Comparison of ENCODE assay signal across 20 cellular contexts in genomic region chr4:129153700-129154099, GRCh38. TPM values are rescaled to one million over a fixed set of nuclear protein-coding genes. Genes with fewer than 3 reads are reported as not detected.
DNase-seq lines count a peak whose midpoint lies in the region; ATAC-seq, FAIRE-seq and TF ChIP-seq lines count a peak whose summit lies in the region.
"Had no signal": no experiment of that assay in that cellular context is flagged by ENCODE, and none has a peak within 500 bp of the region (broad histone marks: within the 10 kb centered on the region; RNA-seq: fewer than 3 reads in every experiment).

No MANE protein-coding gene starts in this region.

- CTCF ChIA-PET in HepG2 (lab: Yijun Ruan, JAX; ENCODE audit: low intra/inter-chr PET ratio, low total read pairs) (no interaction called here), K562 (lab: Yijun Ruan, JAX; ENCODE audit: low intra/inter-chr PET ratio) (no interaction called here)

- no peak for TF ChIP-seq POLR2A in HepG2 (IDR thresholded peaks at IDR 0.05; ENCODE audit: insufficient read depth in 1 of 2, low read depth in 2 of 2, low read length in 2 of 2)
- TF ChIP-seq POLR2A in right lobe of liver (IDR thresholded peaks at IDR 0.05), result no peak
- no peak for TF ChIP-seq POLR2A in K562 (conservative IDR thresholded peaks at IDR 0.05)

- WGBS in HepG2 (ENCODE audit: low lambda C conversion rate), result 88% methylated on average over 1 of the region's 1 CpG
- WGBS in right lobe of liver (ENCODE audit: insufficient coverage, low coverage, low lambda C conversion rate, missing lambda C conversion rate), result 20% methylated on average over 1 of the region's 1 CpG
- WGBS in K562 (ENCODE audit: insufficient coverage, low coverage, missing lambda C conversion rate), result 24% methylated on average over 1 of the region's 1 CpG

- no peak for DNase-seq in HepG2 (ENCODE audit: low spot score)
- no peak for DNase-seq in right lobe of liver
- DNase-seq in NCI-H460 (ENCODE audit: extremely low read depth, low read depth), result peak; percentile 13
- DNase-seq in K562 (ENCODE audit: extremely low read depth in 1 of 4, low spot score in 3 of 4), result no peak
- DNase-seq in activated T-cell treated with anti-CD3 and anti-CD28 coated beads for 4 hours, result no peak
- DNase-seq in HPDE6-E6E7 (ENCODE audit: extremely low spot score), result no peak
- DNase-seq in activated effector memory CD4-positive, alpha-beta T cell treated with Interleukin-2 at 50 U/mL for 16 hours, result no peak
- DNase-seq: ACHN; C1 segment of cervical spinal cord; Calu3; CD4-positive, alpha-beta memory T cell; COR-L47; DMS153; DND-41; H7; HCEC 1CT had no signal

- POLR2A ChIA-PET in HepG2 (lab: Yijun Ruan, JAX) (no interaction called here), K562 (lab: Yijun Ruan, JAX) (no interaction called here)

- no peak for ATAC-seq in HepG2
- ATAC-seq in right lobe of liver, result no peak
- ATAC-seq in K562, result no peak

- FAIRE-seq in HepG2 (lab: Jason Lieb, UNC), result no peak
- no peak for FAIRE-seq in K562 (lab: Jason Lieb, UNC)
- FAIRE-seq: G401.6, GM12892, H1 had no signal

- no peak for TF ChIP-seq RAD21 in HepG2 (CRISPR knock-in tag; IDR thresholded peaks at IDR 0.05)
- no peak for TF ChIP-seq RAD21 in K562 (CRISPR knock-in tag; conservative IDR thresholded peaks at IDR 0.05 in 1 of 2, IDR thresholded peaks at IDR 0.05 in 1 of 2)

- in situ Hi-C loops in HepG2 (cut with HindIII; ENCODE audit: extremely low pct_ligation_motif_present, low pct_unique_long_range_greater_than_20kb) (no loop called here), K562 (cut with MboI) (no loop called here)

- no peaks in the 10 kb centered on the region for H4K20me1 ChIP-seq in HepG2 (ENCODE audit: insufficient read depth, low read length)
- no peaks in the 10 kb centered on the region for H4K20me1 ChIP-seq in K562 (replicated peaks; ENCODE audit: control insufficient read depth, insufficient read depth, low read length)

- H3K4me2 ChIP-seq in HepG2 (ENCODE audit: low read depth, low read length) (no peak overlapping the region), K562 (ENCODE audit: insufficient read depth, low read length) (no peak overlapping the region)

- H2AFZ ChIP-seq in HepG2 (ENCODE audit: low read length) (no peak overlapping the region), K562 (ENCODE audit: low read depth, low read length) (no peak overlapping the region)

- H3K4me3 ChIP-seq in HepG2 (replicated peaks in 1 of 3; ENCODE audit: insufficient read depth in 1 of 3, low read depth in 2 of 3, low read length in 3 of 3) (no peak overlapping the region), right lobe of liver (no peak overlapping the region), K562 (no peak overlapping the region)

- H3K9ac ChIP-seq in HepG2 (ENCODE audit: insufficient read depth, low read depth, low read length) (no peak overlapping the region), K562 (ENCODE audit: insufficient read depth in 1 of 2, low read depth in 2 of 2, low read length in 2 of 2) (no peak overlapping the region)

- H3K79me2 ChIP-seq in HepG2 (ENCODE audit: insufficient read depth, low read length) (no peaks in the 10 kb centered on the region), K562 (ENCODE audit: control insufficient read depth, insufficient read depth, low read length) (no peaks in the 10 kb centered on the region)

- intact Hi-C loops in HepG2 (cut with micrococcal nuclease; ENCODE audit: unreplicated experiment) (no loop called here), right lobe of liver (cut with DNase I) (no loop called here), K562 (cut with micrococcal nuclease) (no loop called here)

- H3K36me3 ChIP-seq in HepG2 (replicated peaks in 1 of 2; ENCODE audit: control insufficient read depth in 1 of 2, insufficient read depth in 2 of 2, low read length in 2 of 2) (no peaks in the 10 kb centered on the region), right lobe of liver (no peaks in the 10 kb centered on the region), K562 (ENCODE audit: control insufficient read depth, insufficient read depth, low read length) (no peaks in the 10 kb centered on the region)

- BruUV-seq in HepG2 (replicated peaks; lab: Mats Ljungman, UMichigan) (no TSS peak), K562 (replicated peaks; lab: Mats Ljungman, UMichigan) (no TSS peak)

- no peak overlapping the region for H3K27ac ChIP-seq in HepG2 (ENCODE audit: extremely low read length, insufficient read depth, low read length)
- H3K27ac ChIP-seq in right lobe of liver, result no peak overlapping the region
- no peak overlapping the region for H3K27ac ChIP-seq in K562 (ENCODE audit: extremely low read depth, low read depth, low read length)
- H3K27ac ChIP-seq: 22Rv1 had no signal

- H3K4me1 ChIP-seq in HepG2 (ENCODE audit: insufficient read depth, low read length), result no peaks in the 10 kb centered on the region
- no peaks in the 10 kb centered on the region for H3K4me1 ChIP-seq in right lobe of liver
- no peaks in the 10 kb centered on the region for H3K4me1 ChIP-seq in K562 (replicated peaks in 1 of 2; ENCODE audit: control insufficient read depth in 2 of 2, insufficient read depth in 2 of 2, low read length in 2 of 2)

- H3K27me3 ChIP-seq in HepG2 (ENCODE audit: control insufficient read depth in 1 of 2, insufficient read depth in 2 of 2, low read length in 2 of 2), result peaks cover 0 to 19% of the 10 kb centered on the region in 2 experiments; a peak in 2 of 5 replicates
- H3K27me3 ChIP-seq in right lobe of liver, result no peaks in the 10 kb centered on the region
- no peaks in the 10 kb centered on the region; a peak in 1 of 5 replicates for H3K27me3 ChIP-seq in K562 (ENCODE audit: control insufficient read depth in 2 of 2, insufficient read depth in 2 of 2, low read length in 2 of 2)

- no peaks in the 10 kb centered on the region for H3K9me3 ChIP-seq in HepG2 (ENCODE audit: low read length)
- H3K9me3 ChIP-seq in right lobe of liver, result no peaks in the 10 kb centered on the region
- no peaks in the 10 kb centered on the region for H3K9me3 ChIP-seq in K562 (replicated peaks; ENCODE audit: control insufficient read depth, insufficient read depth, low read depth, low read length)

- TF ChIP-seq EP300 in HepG2 (IDR thresholded peaks at IDR 0.05; ENCODE audit: low read depth in 2 of 2, low read length in 2 of 2), result no peak
- no peak for TF ChIP-seq EP300 in HepG2 (CRISPR knock-in tag; IDR thresholded peaks at IDR 0.05; ENCODE audit: borderline replicate concordance)
- no peak for TF ChIP-seq EP300 in K562 (IDR thresholded peaks at IDR 0.05; ENCODE audit: low read length)

- H3K9me1 ChIP-seq in K562 (ENCODE audit: control insufficient read depth, insufficient read depth, low read length), result no peaks in the 10 kb centered on the region

- no peak for TF ChIP-seq CTCF in HepG2 (CRISPR knock-in tag; IDR thresholded peaks at IDR 0.05)
- TF ChIP-seq CTCF in right lobe of liver (IDR thresholded peaks at IDR 0.05), result no peak
- no peak for TF ChIP-seq CTCF in K562 (IDR thresholded peaks at IDR 0.05 in 2 of 3, conservative IDR thresholded peaks at IDR 0.05 in 1 of 3; ENCODE audit: insufficient read depth in 2 of 3, low read depth in 1 of 3, low read length in 3 of 3)

TF ChIP-seq in K562, 482 proteins besides CTCF, POLR2A, EP300 and RAD21 (continues in another document):
- TF ChIP-seq ZNF24 (IDR thresholded peaks at IDR 0.05), result no peak

RNA-seq across cellular contexts. Expression of gene C4orf33, which starts 57.7 kb away (rescaled TPM):
- 3.3 and 5.2 TPM in 2 replicates for total RNA-seq in HepG2 (2016; rRNA removed; fragmentation: Illumina TruSeq; extraction: Trizol)
- 0.20 and 0.71 TPM in 2 replicates for total RNA-seq in HepG2 (2016; cell fraction: cytosol; rRNA removed; fragmentation: Illumina TruSeq; extraction: Trizol; ENCODE audit: low read depth)
- total RNA-seq in HepG2 (2016; cell fraction: insoluble cytoplasmic fraction; rRNA removed; fragmentation: Illumina TruSeq; extraction: Trizol), result 3.8 and 5.8 TPM in 2 replicates
- 1.4 and 1.7 TPM in 2 replicates for total RNA-seq in HepG2 (2016; cell fraction: membrane; rRNA removed; fragmentation: Illumina TruSeq; extraction: Trizol)
- 2.4 and 3.9 TPM in 2 replicates for total RNA-seq in HepG2 (2016; cell fraction: nucleus; rRNA removed; fragmentation: Illumina TruSeq; extraction: Trizol)
- polyA plus RNA-seq in HepG2 (2011; rRNA removed), result 1.6 and 2.8 TPM in 2 replicates
- 0.50 and 0.85 TPM in 2 replicates for polyA plus RNA-seq in HepG2 (2011; cell fraction: cytosol; rRNA removed)
- polyA plus RNA-seq in HepG2 (2011; cell fraction: nucleus; rRNA removed), result 1.5 and 1.9 TPM in 2 replicates
- 1.9 and 2.4 TPM in 2 replicates for polyA plus RNA-seq in HepG2 (2012)
- polyA plus RNA-seq in HepG2 (2016; cell fraction: cytosol; fragmentation: Illumina TruSeq; extraction: Trizol; ENCODE audit: low read depth), result 0.35 and 0.62 TPM in 2 replicates
- polyA plus RNA-seq in HepG2 (2016; cell fraction: insoluble cytoplasmic fraction; fragmentation: Illumina TruSeq; extraction: Trizol; ENCODE audit: low read depth), result 5.2 and 6.8 TPM in 2 replicates
- polyA plus RNA-seq in HepG2 (2016; cell fraction: membrane; fragmentation: Illumina TruSeq; extraction: Trizol; ENCODE audit: low read depth), result 0.84 and 1.6 TPM in 2 replicates
- 5.7 and 5.9 TPM in 2 replicates for polyA plus RNA-seq in HepG2 (2016; cell fraction: nucleus; fragmentation: Illumina TruSeq; extraction: Trizol; ENCODE audit: insufficient read depth, low read depth)
- 1.3 TPM in 1 of 2 replicates, not detected in the other for polyA minus RNA-seq in HepG2 (2011; rRNA and poly(A)+ RNA removed; ENCODE audit: low replicate concordance)
- 0.70 and 1.1 TPM in 2 replicates for polyA minus RNA-seq in HepG2 (2011; cell fraction: cytosol; rRNA and poly(A)+ RNA removed)
- polyA minus RNA-seq in HepG2 (2011; cell fraction: nucleus; rRNA and poly(A)+ RNA removed), result 3.0 and 3.5 TPM in 2 replicates
- 1 to 10 TPM; 3.4 to 9.0 (median 4.2) TPM for total RNA-seq in right lobe of liver
- total RNA-seq in NCI-H460 (2014; rRNA removed; shearing (Covaris generic)), result 10.7 and 13.9 TPM in 2 replicates
- polyA plus RNA-seq in NCI-H460 (2014; cell fraction: nucleus; rRNA removed), result 19.5 and 27.7 TPM in 2 replicates
- total RNA-seq in K562 (2011; cell fraction: chromatin; rRNA removed; ENCODE audit: low replicate concordance), result 11.2 and 51.7 TPM in 2 replicates
- 3.3 and 11.7 TPM in 2 replicates for total RNA-seq in K562 (2011; cell fraction: nucleolus; rRNA removed)
- total RNA-seq in K562 (2011; cell fraction: nucleoplasm; rRNA removed), result 17.2 and 26.8 TPM in 2 replicates
- total RNA-seq in K562 (2014; rRNA removed), result 12.7 and 17.1 TPM in 2 replicates
- 29.6 and 31.0 TPM in 2 replicates for total RNA-seq in K562 (2014; rRNA removed; fragmentation: Illumina TruSeq; extraction: Trizol)
- total RNA-seq in K562 (2015; rRNA removed; fragmentation: Illumina TruSeq; extraction: Trizol), result 21.9 and 23.4 TPM in 2 replicates
- total RNA-seq in K562 (2021), result 16.7 and 18.1 TPM in 2 replicates
- polyA plus RNA-seq in K562 (2011; rRNA removed), result 33.2 and 39.6 TPM in 2 replicates
- polyA plus RNA-seq in K562 (2011; cell fraction: cytosol; rRNA removed), result 4.3 and 13.1 TPM in 2 replicates
- polyA plus RNA-seq in K562 (2011; cell fraction: nucleus; rRNA removed), result 11.9 and 21.5 TPM in 2 replicates
- 18.1 and 31.4 TPM in 2 replicates for polyA plus RNA-seq in K562 (2012)
- polyA plus RNA-seq in K562 (2014; fragmentation: Illumina TruSeq; extraction: Trizol), result 22.2 and 27.5 TPM in 2 replicates
- polyA plus RNA-seq in K562 (2014; fragmentation: Nextera tagmentation; extraction: Ambion mirVana), result 10 to 100 TPM; 36.8 to 42.0 TPM
- polyA plus RNA-seq in K562 (2014; rRNA removed), result 23.8 and 25.3 TPM in 2 replicates
- polyA minus RNA-seq in K562 (2011; rRNA and poly(A)+ RNA removed), result 19.6 and 30.0 TPM in 2 replicates
- polyA minus RNA-seq in K562 (2011; cell fraction: cytosol; rRNA and poly(A)+ RNA removed), result 5.4 and 6.4 TPM in 2 replicates
- polyA minus RNA-seq in K562 (2011; cell fraction: nucleus; rRNA and poly(A)+ RNA removed), result 12.1 and 24.8 TPM in 2 replicates

Comparison
In these comparisons a context has a peak if more than half of its experiments do, and no peak if none do; other contexts are left out.
1. Of the 241 proteins assayed by ChIP-seq in both HepG2 and K562: peak only in HepG2: none; only in K562: MAFG and NFE2; in both: CEBPB; in neither: 238.